ENCODE assay signal across 21 cellular contexts in the genomic region with DNA sequence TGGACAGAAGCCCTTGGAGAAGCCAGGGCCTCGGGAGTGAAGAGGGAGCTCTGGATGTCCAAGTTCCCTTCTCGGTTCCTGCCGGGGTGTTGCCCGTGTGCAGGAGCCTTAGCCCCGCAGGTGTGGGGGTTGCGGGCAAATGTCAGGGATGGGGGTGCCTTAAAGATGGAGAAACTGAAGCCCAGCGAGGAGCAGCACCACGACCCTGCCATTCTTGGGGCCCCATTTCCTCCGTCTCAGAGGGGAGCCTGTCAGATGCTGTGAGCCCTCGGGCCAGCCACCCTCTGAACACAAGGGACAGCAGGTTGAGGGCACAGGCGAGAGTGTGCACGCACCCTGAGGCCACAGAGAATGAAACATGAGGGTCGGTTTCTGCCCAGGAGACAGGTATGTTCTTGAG. TPM values are rescaled to one million over a fixed set of nuclear protein-coding genes. Genes with fewer than 3 reads are reported as not detected.
DNase-seq lines count a peak whose midpoint lies in the region; TF ChIP-seq lines count a peak whose summit lies in the region.
"Had no signal": no experiment of that assay in that cellular context is flagged by ENCODE, and none has a peak within 500 bp of the region (broad histone marks: within the 10 kb centered on the region; RNA-seq: fewer than 3 reads in every experiment).

No MANE protein-coding gene starts in this region.

- peaks cover 13% of the 10 kb centered on the region for H3K36me3 Mint-ChIP-seq in MCF 10A (ENCODE audit: insufficient read depth, unreplicated experiment)

- H3K9me3 ChIP-seq in mammary epithelial cell (replicated peaks; ENCODE audit: insufficient read depth, low read length) (no peaks in the 10 kb centered on the region), fibroblast of lung (ENCODE audit: control insufficient read depth, insufficient read depth, low read depth, low read length) (no peaks in the 10 kb centered on the region), neuronal stem cell (replicated peaks in 1 of 2; ENCODE audit: control insufficient read depth in 2 of 2, insufficient read depth in 1 of 2, low read depth in 1 of 2, low read length in 2 of 2) (no peaks in the 10 kb centered on the region), tibial nerve (no peaks in the 10 kb centered on the region)
- H3K9me3 ChIP-seq: pancreas, SJSA1 had no signal

- POLR2A ChIA-PET in MCF 10A (lab: Yijun Ruan, JAX): interaction anchor here (1.0 kb wide), 1 partner anchor 220 kb away, joined by 5 read pairs; a partner anchor contains a TSS

- peaks cover 23% of the 10 kb centered on the region for H3K79me1 ChIP-seq in neuronal stem cell (ENCODE audit: low read depth, low read length)

- H3K18ac ChIP-seq in neuronal stem cell (ENCODE audit: low read length): no peak overlapping the region

- BruUV-seq in MCF 10A (replicated peaks; lab: Mats Ljungman, UMichigan) (no TSS peak), mammary epithelial cell (replicated peaks; lab: Mats Ljungman, UMichigan) (no TSS peak)

- no peak overlapping the region for H3K23ac ChIP-seq in neuronal stem cell (ENCODE audit: low read depth, low read length, poor library complexity)

- H3K4ac ChIP-seq in neuronal stem cell (ENCODE audit: low read length): no peak overlapping the region

- H3K4me3 Mint-ChIP-seq in MCF 10A (ENCODE audit: unreplicated experiment): peak overlapping the region; percentile 66
- H3K4me3 Mint-ChIP-seq: activated naive CD8-positive, alpha-beta T cell treated with anti-CD3 and anti-CD28 coated beads, Interleukin-2, amount 50 U/mL, for 24 hours had no signal

- H3K4me3 ChIP-seq in mammary epithelial cell (replicated peaks in 1 of 3; ENCODE audit: insufficient read depth in 1 of 3, low read depth in 2 of 3, low read length in 3 of 3): no peak overlapping the region
- H3K4me3 ChIP-seq in fibroblast of lung (replicated peaks in 1 of 4; ENCODE audit: control extremely low read depth in 1 of 4, insufficient read depth in 1 of 4, low read depth in 3 of 4, low read length in 4 of 4): peak overlapping the region in 1 of 4 experiments; percentile 70
- H3K4me3 ChIP-seq in neuronal stem cell (ENCODE audit: low read length in 2 of 2): no peak overlapping the region
- H3K4me3 ChIP-seq in tibial nerve: no peak overlapping the region
- H3K4me3 ChIP-seq: SJSA1 had no signal

- peak overlapping the region; percentile 48 for H2BK5ac ChIP-seq in neuronal stem cell (ENCODE audit: low read length)

- no peaks in the 10 kb centered on the region for H3K36me3 ChIP-seq in mammary epithelial cell (ENCODE audit: insufficient read depth, low read length)
- H3K36me3 ChIP-seq in fibroblast of lung (ENCODE audit: control insufficient read depth, insufficient read depth, low read length): peaks cover 2% of the 10 kb centered on the region
- no peaks in the 10 kb centered on the region for H3K36me3 ChIP-seq in neuronal stem cell (replicated peaks in 1 of 2; ENCODE audit: control insufficient read depth in 2 of 2, insufficient read depth in 2 of 2, low read length in 2 of 2)
- H3K36me3 ChIP-seq in tibial nerve: no peaks in the 10 kb centered on the region
- H3K36me3 ChIP-seq: pancreas had no signal

- in situ Hi-C loops in mammary epithelial cell (cut with MboI; ENCODE audit: low sequenced_read_pairs in 2 of 2): no loop called here

- H3K79me2 ChIP-seq in mammary epithelial cell (ENCODE audit: insufficient read depth, low read length) (peaks cover 94% of the 10 kb centered on the region), fibroblast of lung (ENCODE audit: control insufficient read depth, insufficient read depth, low read length) (peaks cover 92% of the 10 kb centered on the region)

- no peaks in the 10 kb centered on the region for H3K27me3 Mint-ChIP-seq in MCF 10A (ENCODE audit: insufficient read depth, unreplicated experiment)

- 85% methylated on average over 8 of the region's 13 CpGs for WGBS in mammary epithelial cell (ENCODE audit: low coverage, missing lambda C conversion rate)
- WGBS in neuronal stem cell (ENCODE audit: extremely low coverage in 2 of 2, insufficient read length in 2 of 2, insufficient replicate concordance in 1 of 2), 2 donors: no CpG with 5 or more reads among the region's 13 CpGs
- WGBS in tibial nerve, 2 donors: 81 to 86% methylated on average over 13 of the region's 13 CpGs

- no peak for TF ChIP-seq POLR2A in tibial nerve (IDR thresholded peaks at IDR 0.05)

- H3K4me2 ChIP-seq in mammary epithelial cell (ENCODE audit: insufficient read depth, low read depth, low read length): no peak overlapping the region
- peak overlapping the region; percentile 84 for H3K4me2 ChIP-seq in fibroblast of lung (ENCODE audit: extremely low read depth, insufficient read depth, low read length)
- no peak overlapping the region for H3K4me2 ChIP-seq in neuronal stem cell (ENCODE audit: insufficient read depth, low read length, poor library complexity, severe bottlenecking)

- peaks cover 38% of the 10 kb centered on the region for H3K4me1 ChIP-seq in mammary epithelial cell (ENCODE audit: insufficient read depth, low read length)
- H3K4me1 ChIP-seq in fibroblast of lung (ENCODE audit: control insufficient read depth, extremely low read depth, insufficient read depth, low read length): peaks cover 60% of the 10 kb centered on the region
- H3K4me1 ChIP-seq in neuronal stem cell (ENCODE audit: control insufficient read depth in 2 of 2, insufficient read depth in 1 of 2, low read depth in 1 of 2, low read length in 2 of 2): peaks cover 35 to 41% of the 10 kb centered on the region in 2 donors
- peaks cover 0 to 96% (median 68%) of the 10 kb centered on the region in 4 donors for H3K4me1 ChIP-seq in tibial nerve

- H3K9me3 Mint-ChIP-seq in MCF 10A (ENCODE audit: unreplicated experiment): no peaks in the 10 kb centered on the region
- H3K9me3 Mint-ChIP-seq: activated naive CD8-positive, alpha-beta T cell treated with anti-CD3 and anti-CD28 coated beads, Interleukin-2, amount 50 U/mL, for 24 hours had no signal

- no peak for TF ChIP-seq EP300 in tibial nerve (IDR thresholded peaks at IDR 0.05)

- H2AFZ ChIP-seq in mammary epithelial cell (ENCODE audit: low read depth, low read length) (no peak overlapping the region), fibroblast of lung (ENCODE audit: low read length) (no peak overlapping the region), neuronal stem cell (ENCODE audit: low read length) (no peak overlapping the region)

- no peak overlapping the region for H2BK12ac ChIP-seq in neuronal stem cell (ENCODE audit: low read length)

- intact Hi-C loops in MCF 10A (cut with micrococcal nuclease) (no loop called here), mammary epithelial cell (cut with micrococcal nuclease) (no loop called here)

- TF ChIP-seq CTCF in MCF 10A (IDR thresholded peaks at IDR 0.05; ENCODE audit: unreplicated experiment) (no peak), mammary epithelial cell (conservative IDR thresholded peaks at IDR 0.05 in 1 of 2, IDR thresholded peaks at IDR 0.05 in 1 of 2; ENCODE audit: extremely low read depth in 1 of 2, insufficient read depth in 1 of 2, low read depth in 1 of 2, low read length in 2 of 2) (no peak), fibroblast of lung (conservative IDR thresholded peaks at IDR 0.05 in 1 of 2, IDR thresholded peaks at IDR 0.05 in 1 of 2; ENCODE audit: low read depth in 1 of 2, low read length in 2 of 2) (no peak), tibial nerve (IDR thresholded peaks at IDR 0.05) (no peak)

- H3K27ac Mint-ChIP-seq in MCF 10A (ENCODE audit: low read depth, unreplicated experiment): no peak overlapping the region
- H3K27ac Mint-ChIP-seq: activated naive CD8-positive, alpha-beta T cell treated with anti-CD3 and anti-CD28 coated beads, Interleukin-2, amount 50 U/mL, for 24 hours had no signal

- no peak for DNase-seq in MCF 10A (ENCODE audit: unreplicated experiment)
- no peak for DNase-seq in mammary epithelial cell
- no peak for DNase-seq in fibroblast of lung (ENCODE audit: low read depth in 2 of 2)
- no peak for DNase-seq in neuronal stem cell (ENCODE audit: low spot score)
- DNase-seq in tibial nerve (ENCODE audit: low spot score in 2 of 2): no peak
- no peak for DNase-seq in COR-L47 (lab: John Stamatoyannopoulos, UW)
- no peak for DNase-seq in nucleus accumbens (lab: John Stamatoyannopoulos, UW)
- no peak for DNase-seq in NCI-H2029 (lab: John Stamatoyannopoulos, UW)
- DNase-seq: activated CD8-positive, alpha-beta memory T cell treated with anti-CD3 and anti-CD28 coated beads for 24 hours; activated naive CD8-positive, alpha-beta T cell treated with anti-CD3 and anti-CD28 coated beads, Interleukin-2, amount 50 U/mL, for 24 hours; effector CD8-positive, alpha-beta T cell; HCEC 1CT; KG1; kidney glomerular epithelial cell; OCI-M1; stimulated activated CD8-positive, alpha-beta memory T cell treated with anti-CD3 and anti-CD28 coated beads, Interleukin-4, amount 100 ng/mL, for 48 hours had no signal

- no peak overlapping the region for H4K8ac ChIP-seq in neuronal stem cell (ENCODE audit: low read depth, low read length)

- H2AK5ac ChIP-seq in neuronal stem cell (ENCODE audit: low read depth, low read length): peak overlapping the region; percentile 53

- H3K27ac ChIP-seq in mammary epithelial cell (ENCODE audit: insufficient read depth, low read depth, low read length) (no peak overlapping the region), fibroblast of lung (ENCODE audit: insufficient read depth, low read length) (no peak overlapping the region), neuronal stem cell (replicated peaks; ENCODE audit: low read length) (no peak overlapping the region), tibial nerve (peak overlapping the region; percentile 69 to 92 (median 82))
- H3K27ac ChIP-seq: 22Rv1, pancreas, SJSA1 had no signal

- H4K20me1 ChIP-seq in mammary epithelial cell (ENCODE audit: insufficient read depth, low read length) (no peaks in the 10 kb centered on the region), fibroblast of lung (ENCODE audit: control insufficient read depth, extremely low read depth, insufficient read depth, low read length) (no peaks in the 10 kb centered on the region)

- dilution Hi-C loops in mammary epithelial cell (cut with HindIII; ENCODE audit: low sequenced_read_pairs): no loop called here

- H3K14ac ChIP-seq in neuronal stem cell (ENCODE audit: low read length): no peak overlapping the region

- H3K27me3 ChIP-seq in mammary epithelial cell (ENCODE audit: insufficient read depth, low read length) (no peaks in the 10 kb centered on the region), fibroblast of lung (ENCODE audit: control insufficient read depth, insufficient read depth, low read length) (no peaks in the 10 kb centered on the region), neuronal stem cell (ENCODE audit: control insufficient read depth in 3 of 3, insufficient read depth in 3 of 3, low read depth in 1 of 3, low read length in 3 of 3) (no peaks in the 10 kb centered on the region), tibial nerve (no peaks in the 10 kb centered on the region)
- H3K27me3 ChIP-seq: pancreas, SJSA1 had no signal

- H3K9ac ChIP-seq in mammary epithelial cell (ENCODE audit: insufficient read depth, low read length) (no peak overlapping the region), fibroblast of lung (ENCODE audit: insufficient read depth, low read length) (no peak overlapping the region), neuronal stem cell (ENCODE audit: low read depth, low read length, poor library complexity) (no peak overlapping the region)

- no peak overlapping the region for H4K91ac ChIP-seq in neuronal stem cell (ENCODE audit: low read depth, low read length, poor library complexity)

- peak overlapping the region; percentile 15 for H2BK15ac ChIP-seq in neuronal stem cell (ENCODE audit: low read length)

- peaks cover 15% of the 10 kb centered on the region for H3K4me1 Mint-ChIP-seq in MCF 10A (ENCODE audit: insufficient read depth, unreplicated experiment)

- H2BK120ac ChIP-seq in neuronal stem cell (ENCODE audit: low read depth, low read length): no peak overlapping the region

- CTCF ChIA-PET in MCF 10A (lab: Yijun Ruan, JAX): interaction anchor here (0.6 kb wide), 3 partner anchors 47 to 845 kb away, joined by 3 to 4 read pairs (median 4); no protein-coding TSS in a partner anchor
- CTCF ChIA-PET in mammary epithelial cell (lab: Charles Lee; ENCODE audit: low non-redundant PET): no interaction called here

RNA-seq across cellular contexts. Expression of a gene that starts 6.3 kb away (rescaled TPM):
- total RNA-seq in MCF 10A (2022) (85.7 and 115 TPM in 2 replicates), mammary epithelial cell (10 to 100 TPM; 24.8 to 35.7 TPM), fibroblast of lung (33.9 and 49.0 TPM in 2 replicates), tibial nerve (100 to 1,000 TPM in 2 of 4 donors, 10 to 100 TPM in 2; 58.8 to 168 (median 106) TPM)
- polyA plus RNA-seq in mammary epithelial cell (16.2 TPM), fibroblast of lung (10.1 and 12.4 TPM in 2 replicates)
- polyA minus RNA-seq in mammary epithelial cell (11.9 TPM), fibroblast of lung (ENCODE audit: low replicate concordance) (28.9 and 38.6 TPM in 2 replicates)
- 25.2 and 39.1 TPM in 2 replicates for polyA plus RNA-seq in fibroblast of lung (2012)
- 9.5 TPM for polyA plus RNA-seq in neuronal stem cell (2013, experiment 1 of 2)
- polyA plus RNA-seq in neuronal stem cell (2013, experiment 2 of 2): 9.7 TPM

RNA-seq across cellular contexts. Expression of a gene that starts 59.8 kb away (rescaled TPM):
- not detected in 2 replicates for total RNA-seq in MCF 10A (2022)
- total RNA-seq in mammary epithelial cell: not detected
- polyA plus RNA-seq in mammary epithelial cell: not detected
- not detected for polyA minus RNA-seq in mammary epithelial cell
- total RNA-seq in fibroblast of lung: not detected in 2 replicates
- polyA plus RNA-seq in fibroblast of lung: not detected in 2 replicates
- polyA plus RNA-seq in fibroblast of lung (2012): not detected in 2 replicates
- not detected in 2 replicates for polyA minus RNA-seq in fibroblast of lung (ENCODE audit: low replicate concordance)
- polyA plus RNA-seq in neuronal stem cell (2013, experiment 1 of 2): not detected
- not detected for polyA plus RNA-seq in neuronal stem cell (2013, experiment 2 of 2)
- not detected for total RNA-seq in tibial nerve
- total RNA-seq: pancreas, SJSA1, temporal lobe had no signal
- polyA plus RNA-seq: BJ, pancreas had no signal

Comparison
In these comparisons a context has a peak if more than half of its experiments do, and no peak if none do; other contexts are left out.
1. H3K27ac ChIP-seq: peak in tibial nerve (4 of 4); none in mammary epithelial cell (single experiment), fibroblast of lung (single experiment) and neuronal stem cell (single experiment).